In the genomic region with DNA sequence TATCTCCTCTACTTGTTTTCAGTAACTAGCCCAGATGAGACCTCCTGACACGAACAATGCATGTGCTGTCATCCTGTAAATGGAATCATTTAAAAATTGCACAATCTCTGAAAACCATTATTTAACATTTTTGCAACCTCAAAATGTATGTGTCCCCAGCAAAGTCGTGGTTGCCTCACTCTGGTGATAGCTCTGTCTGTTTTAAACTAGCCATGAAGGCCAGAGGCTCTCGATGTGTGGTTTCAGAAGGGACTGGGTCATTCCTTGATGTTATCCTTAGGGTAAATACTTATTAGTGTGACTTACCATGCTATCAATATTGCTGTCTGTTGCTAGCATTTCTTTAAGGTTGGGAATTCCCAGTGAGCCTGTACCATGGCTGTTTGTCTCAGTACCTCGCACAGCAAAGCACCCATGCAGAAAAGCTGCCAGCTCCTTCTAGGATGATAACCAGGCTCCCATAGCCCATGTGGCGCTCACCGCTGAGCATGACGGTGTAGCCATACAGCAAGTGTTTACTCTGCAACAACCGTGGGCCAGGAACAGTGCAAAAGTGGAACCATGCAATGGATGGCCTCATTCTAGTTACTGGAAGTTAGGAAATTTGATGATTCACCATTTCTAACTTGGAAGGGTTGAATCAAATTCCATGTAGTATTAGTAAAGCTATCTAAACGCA, we compare ENCODE assay signal across 1 cellular context.
TF ChIP-seq lines count a peak whose summit lies in the region.

No MANE protein-coding gene starts in this region.

TF ChIP-seq in H1, 55 proteins besides CTCF, POLR2A, EP300 and RAD21 (continued from another document):
- TF ChIP-seq KDM1A (IDR thresholded peaks at IDR 0.05; ENCODE audit: borderline replicate concordance, low read length) (no peak), CHD2 (IDR thresholded peaks at IDR 0.05; ENCODE audit: low read length) (no peak), CHD1 (IDR thresholded peaks at IDR 0.05; ENCODE audit: low read depth, low read length) (no peak), KDM4A (IDR thresholded peaks at IDR 0.05; ENCODE audit: low read depth, low read length, severe bottlenecking) (no peak), FOSL1 (IDR thresholded peaks at IDR 0.05; ENCODE audit: insufficient read depth, low read depth, low read length) (no peak), EGR1 (IDR thresholded peaks at IDR 0.05; ENCODE audit: borderline replicate concordance, low read depth, low read length) (no peak), SIX5 (IDR thresholded peaks at IDR 0.05; ENCODE audit: low read depth, low read length) (no peak), SP4 (IDR thresholded peaks at IDR 0.05; ENCODE audit: low read length) (no peak), CEBPB (IDR thresholded peaks at IDR 0.05; ENCODE audit: low read depth, low read length) (no peak), SIRT6 (IDR thresholded peaks at IDR 0.05; ENCODE audit: low read length) (no peak), EZH2 (IDR thresholded peaks at IDR 0.05; ENCODE audit: low read depth, low read length, severe bottlenecking) (no peak), HDAC2 (IDR thresholded peaks at IDR 0.05; ENCODE audit: borderline replicate concordance in 1 of 2, low read depth in 2 of 2, low read length in 2 of 2) (no peak)
- TF ChIP-seq, protein P1, sequence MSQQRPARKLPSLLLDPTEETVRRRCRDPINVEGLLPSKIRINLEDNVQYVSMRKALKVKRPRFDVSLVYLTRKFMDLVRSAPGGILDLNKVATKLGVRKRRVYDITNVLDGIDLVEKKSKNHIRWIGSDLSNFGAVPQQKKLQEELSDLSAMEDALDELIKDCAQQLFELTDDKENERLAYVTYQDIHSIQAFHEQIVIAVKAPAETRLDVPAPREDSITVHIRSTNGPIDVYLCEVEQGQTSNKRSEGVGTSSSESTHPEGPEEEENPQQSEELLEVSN (IDR thresholded peaks at IDR 0.05): no peak
